In genomic region chr15:47609693-47610092, GRCh38 we compare ENCODE assay signal across 24 cellular contexts.
DNase-seq lines count a peak whose midpoint lies in the region; ATAC-seq lines count a peak whose summit lies in the region.
"Had no signal": no experiment of that assay in that cellular context is flagged by ENCODE, and none has a peak within 500 bp of the region (broad histone marks: within the 10 kb centered on the region; RNA-seq: fewer than 3 reads in every experiment).

No MANE protein-coding gene starts in this region.

- peak overlapping the region; percentile 7 for H3K27ac ChIP-seq in mesodermal cell (ENCODE audit: low read depth, low read length, severe bottlenecking)
- H3K27ac ChIP-seq: adrenal gland; BLaER1 treated with 17β-estradiol and CSF1 and Interleukin-3, amounts not matched to agents 10 nM and 100 nM; heart right ventricle; left lung; parathyroid adenoma; suprapubic skin had no signal

- no peak overlapping the region for H3K4me3 ChIP-seq in mesodermal cell (ENCODE audit: extremely low read depth, insufficient read depth, low read length, poor library complexity, severe bottlenecking)
- H3K4me3 ChIP-seq: adrenal gland; BLaER1 treated with 17β-estradiol and CSF1 and Interleukin-3, amounts not matched to agents 10 nM and 100 nM; HAP-1; heart right ventricle; left lung; suprapubic skin had no signal

- H3K4me3 Mint-ChIP-seq in activated T-cell treated with anti-CD3 and anti-CD28 coated beads, Interleukin-2, amount 50 U/mL, for 4 hours: no peak overlapping the region
- H3K4me3 Mint-ChIP-seq: brain; naive thymus-derived CD8-positive, alpha-beta T cell; stimulated activated naive B cell treated with anti-CD40 and anti-IgM and Interleukin-4, amounts not matched to agents 10 μg/mL and 1 μg/mL and 100 μg/mL, for 72 hours; T-helper 17 cell had no signal

- WGBS in mesodermal cell (ENCODE audit: insufficient coverage in 2 of 2), 2 experiments: 60 to 100% methylated on average over 1 to 2 of the region's 2 CpGs

- H3K27me3 Mint-ChIP-seq in activated T-cell treated with anti-CD3 and anti-CD28 coated beads, Interleukin-2, amount 50 U/mL, for 4 hours (ENCODE audit: low read depth): peaks cover 5% of the 10 kb centered on the region
- H3K27me3 Mint-ChIP-seq: stimulated activated naive B cell treated with anti-CD40 and anti-IgM and Interleukin-4, amounts not matched to agents 10 μg/mL and 1 μg/mL and 100 μg/mL, for 72 hours; T-helper 17 cell had no signal

- no peaks in the 10 kb centered on the region for H3K36me3 Mint-ChIP-seq in activated T-cell treated with anti-CD3 and anti-CD28 coated beads, Interleukin-2, amount 50 U/mL, for 4 hours (ENCODE audit: insufficient read depth)
- H3K36me3 Mint-ChIP-seq: naive thymus-derived CD8-positive, alpha-beta T cell; stimulated activated naive B cell treated with anti-CD40 and anti-IgM and Interleukin-4, amounts not matched to agents 10 μg/mL and 1 μg/mL and 100 μg/mL, for 72 hours had no signal

- H3K9me3 ChIP-seq in mesodermal cell (ENCODE audit: control insufficient read depth, low read length): no peaks in the 10 kb centered on the region
- H3K9me3 ChIP-seq: adrenal gland, HAP-1, left lung, suprapubic skin had no signal

- ATAC-seq in activated T-cell treated with anti-CD3 and anti-CD28 coated beads, Interleukin-2, amount 50 U/mL, for 4 hours: no peak
- ATAC-seq: heart right ventricle; left lung; naive thymus-derived CD8-positive, alpha-beta T cell; right cardiac atrium; stimulated activated naive B cell treated with anti-CD40 and anti-IgM and Interleukin-4, amounts not matched to agents 10 μg/mL and 1 μg/mL and 100 μg/mL, for 72 hours; T-helper 17 cell had no signal

- no peaks in the 10 kb centered on the region for H3K4me1 ChIP-seq in mesodermal cell (ENCODE audit: control insufficient read depth, insufficient read depth, low read length, poor library complexity, severe bottlenecking)
- H3K4me1 ChIP-seq: BLaER1 treated with 17β-estradiol and CSF1 and Interleukin-3, amounts not matched to agents 10 nM and 100 nM; HAP-1; left lung; parathyroid adenoma; suprapubic skin had no signal

- H3K4me1 Mint-ChIP-seq in activated T-cell treated with anti-CD3 and anti-CD28 coated beads, Interleukin-2, amount 50 U/mL, for 4 hours (ENCODE audit: low read depth): no peaks in the 10 kb centered on the region
- H3K4me1 Mint-ChIP-seq: naive thymus-derived CD8-positive, alpha-beta T cell; stimulated activated naive B cell treated with anti-CD40 and anti-IgM and Interleukin-4, amounts not matched to agents 10 μg/mL and 1 μg/mL and 100 μg/mL, for 72 hours; T-helper 17 cell had no signal

- DNase-seq in COLO668 (lab: John Stamatoyannopoulos, UW; ENCODE audit: unreplicated experiment) (peak; percentile 19), NCI-H1417 (lab: John Stamatoyannopoulos, UW) (peak; percentile 10 to 71 (median 43)), NCI-H82 (lab: John Stamatoyannopoulos, UW) (peak; percentile 91), NCI-H1930 (lab: John Stamatoyannopoulos, UW) (no peak), NOMO-1 treated with dmso at 0.1 percent for 144 hours (lab: John Stamatoyannopoulos, UW; ENCODE audit: unreplicated experiment) (no peak)
- DNase-seq in activated T-cell treated with anti-CD3 and anti-CD28 coated beads, Interleukin-2, amount 50 U/mL, for 4 hours: no peak
- DNase-seq: activated gamma-delta T cell treated with Interleukin-2 at 50 U/mL for 16 hours; activated T-cell treated with anti-CD3 and anti-CD28 coated beads, Interleukin-2, amount 50 U/mL, for 1 hour; adrenal gland; effector CD4-positive, alpha-beta T cell; heart right ventricle; left lung; naive thymus-derived CD8-positive, alpha-beta T cell; NCI-H1105; right cardiac atrium; stimulated activated CD4-positive, alpha-beta T cell treated with anti-CD3 and anti-CD28 coated beads, Interleukin-4, amount 100 ng/mL, for 24 hours; stimulated activated naive B cell treated with anti-CD40 and anti-IgM and Interleukin-4, amounts not matched to agents 10 μg/mL and 1 μg/mL and 100 μg/mL, for 72 hours; T-helper 17 cell had no signal

- no peaks in the 10 kb centered on the region for H3K36me3 ChIP-seq in mesodermal cell (ENCODE audit: control insufficient read depth, insufficient read depth, low read length)
- H3K36me3 ChIP-seq: adrenal gland; BLaER1 treated with 17β-estradiol and CSF1 and Interleukin-3, amounts not matched to agents 10 nM and 100 nM; HAP-1; heart right ventricle; left lung; suprapubic skin had no signal

- peaks cover 4% of the 10 kb centered on the region for H3K9me3 Mint-ChIP-seq in activated T-cell treated with anti-CD3 and anti-CD28 coated beads, Interleukin-2, amount 50 U/mL, for 4 hours
- H3K9me3 Mint-ChIP-seq: stimulated activated naive B cell treated with anti-CD40 and anti-IgM and Interleukin-4, amounts not matched to agents 10 μg/mL and 1 μg/mL and 100 μg/mL, for 72 hours had no signal

Comparison
In these comparisons a context has a peak if more than half of its experiments do, and no peak if none do; other contexts are left out.
1. DNase-seq: peak in COLO668 (single experiment), NCI-H1417 (3 of 3) and NCI-H82 (single experiment); none in NCI-H1930 (0 of 2), NOMO-1 treated with dmso at 0.1 percent for 144 hours (single experiment) and activated T-cell treated with anti-CD3 and anti-CD28 coated beads, Interleukin-2, amount 50 U/mL, for 4 hours (single experiment).